ENCODE assay signal across 18 cellular contexts in genomic region chr14:104557086-104557485, GRCh38. TPM values are rescaled to one million over a fixed set of nuclear protein-coding genes. Genes with fewer than 3 reads are reported as not detected.
"Had no signal": no experiment of that assay in that cellular context is flagged by ENCODE, and none has a peak within 500 bp of the region (broad histone marks: within the 10 kb centered on the region; RNA-seq: fewer than 3 reads in every experiment).

No MANE protein-coding gene starts in this region.

- DNase-seq: activated CD4-positive, alpha-beta memory T cell treated with anti-CD3 and anti-CD28 coated beads for 36 hours; activated naive CD4-positive, alpha-beta T cell treated with anti-CD3 and anti-CD28 coated beads for 36 hours; brain microvascular endothelial cell; cerebellar nuclear complex; dermis blood vessel endothelial cell; islet precursor cell; stimulated activated CD4-positive, alpha-beta T cell treated with anti-CD3 and anti-CD28 coated beads, Interleukin-12 subunit alpha, Interleukin-12 subunit beta, amount 100 ng/mL, for 4 hours; stimulated activated naive CD4-positive, alpha-beta T cell; substantia nigra; T-helper 9 cell; trophoblast cell had no signal

- H3K9me3 Mint-ChIP-seq: activated CD4-positive, alpha-beta memory T cell treated with anti-CD3 and anti-CD28 coated beads for 36 hours; activated naive CD4-positive, alpha-beta T cell treated with anti-CD3 and anti-CD28 coated beads for 36 hours; activated T-helper 1 cell treated with anti-CD3 and anti-CD28 coated beads, Interleukin-12 subunit alpha, Interleukin-12 subunit beta, Interleukin-2, Interleukin-4 antibody, amounts not matched to agents 30 ng/mL and 10 ng/mL and 1 ng/mL, durations not matched to agents 14 hours and 24 hours and 36 hours; mesothelial cell of epicardium had no signal

- H3K36me3 Mint-ChIP-seq: activated CD4-positive, alpha-beta memory T cell treated with anti-CD3 and anti-CD28 coated beads for 36 hours; mesothelial cell of epicardium had no signal

- H3K4me3 ChIP-seq: esophagus muscularis mucosa, prostate gland, SJSA1 had no signal

- H3K27me3 ChIP-seq: brain microvascular endothelial cell had no signal

- H3K9me3 ChIP-seq: esophagus muscularis mucosa, prostate gland, SJSA1 had no signal

- H3K27ac ChIP-seq: brain microvascular endothelial cell, esophagus muscularis mucosa, prostate gland, SJSA1 had no signal

- H3K4me3 Mint-ChIP-seq: activated CD4-positive, alpha-beta memory T cell treated with anti-CD3 and anti-CD28 coated beads for 36 hours; activated naive CD4-positive, alpha-beta T cell treated with anti-CD3 and anti-CD28 coated beads for 36 hours; activated T-helper 1 cell treated with anti-CD3 and anti-CD28 coated beads, Interleukin-12 subunit alpha, Interleukin-12 subunit beta, Interleukin-2, Interleukin-4 antibody, amounts not matched to agents 30 ng/mL and 10 ng/mL and 1 ng/mL, durations not matched to agents 14 hours and 24 hours and 36 hours; mesothelial cell of epicardium had no signal

- H3K36me3 ChIP-seq: brain microvascular endothelial cell, esophagus muscularis mucosa, prostate gland, SJSA1 had no signal

- H3K27ac Mint-ChIP-seq: activated CD4-positive, alpha-beta memory T cell treated with anti-CD3 and anti-CD28 coated beads for 36 hours; activated naive CD4-positive, alpha-beta T cell treated with anti-CD3 and anti-CD28 coated beads for 36 hours; activated T-helper 1 cell treated with anti-CD3 and anti-CD28 coated beads, Interleukin-12 subunit alpha, Interleukin-12 subunit beta, Interleukin-2, Interleukin-4 antibody, amounts not matched to agents 30 ng/mL and 10 ng/mL and 1 ng/mL, durations not matched to agents 14 hours and 24 hours and 36 hours; mesothelial cell of epicardium had no signal

- H3K4me1 ChIP-seq: esophagus muscularis mucosa, prostate gland, SJSA1 had no signal

RNA-seq across cellular contexts. Expression of gene C14orf180, which starts 22.5 kb away (rescaled TPM):
- total RNA-seq: activated CD4-positive, alpha-beta memory T cell treated with anti-CD3 and anti-CD28 coated beads for 36 hours; activated naive CD4-positive, alpha-beta T cell treated with anti-CD3 and anti-CD28 coated beads for 36 hours; activated T-helper 1 cell treated with anti-CD3 and anti-CD28 coated beads, Interleukin-12 subunit alpha, Interleukin-12 subunit beta, Interleukin-2, Interleukin-4 antibody, amounts not matched to agents 30 ng/mL and 10 ng/mL and 1 ng/mL, durations not matched to agents 14 hours and 24 hours and 36 hours; dermis blood vessel endothelial cell; fibroblast of villous mesenchyme; SJSA1 had no signal

RNA-seq across cellular contexts. Expression of gene TMEM179, which starts 47.5 kb away (rescaled TPM):
- total RNA-seq: activated CD4-positive, alpha-beta memory T cell treated with anti-CD3 and anti-CD28 coated beads for 36 hours; dermis blood vessel endothelial cell; fibroblast of villous mesenchyme; lower leg skin; SJSA1 had no signal
